In genomic region chr11:115100706-115101105, GRCh38 we compare ENCODE assay signal across 31 cellular contexts.
"Had no signal": no experiment of that assay in that cellular context is flagged by ENCODE, and none has a peak within 500 bp of the region (broad histone marks: within the 10 kb centered on the region; RNA-seq: fewer than 3 reads in every experiment).

No MANE protein-coding gene starts in this region.

- ATAC-seq: activated naive CD4-positive, alpha-beta T cell treated with anti-CD3 and anti-CD28 coated beads, Interleukin-2, amount 50 U/mL, for 72 hours; activated naive CD8-positive, alpha-beta T cell treated with anti-CD3 and anti-CD28 coated beads, Interleukin-2, amount 50 U/mL, for 24 hours; activated T-cell treated with anti-CD3 and anti-CD28 coated beads, Interleukin-2, amount 50 U/mL, for 4 hours; activated T-cell treated with anti-CD3 and anti-CD28 coated beads, Interleukin-2, amount 50 U/mL, for 72 hours; activated T-helper 17 cell treated with anti-CD3 and anti-CD28 coated beads, Interleukin-2, amount 50 U/mL, for 72 hours; body of pancreas had no signal

- H3K4me1 ChIP-seq: adrenal gland, ascending aorta, body of pancreas, breast epithelium had no signal

- H3K9me3 ChIP-seq: adrenal gland, ascending aorta, body of pancreas, breast epithelium had no signal

- H3K27ac ChIP-seq: adrenal gland, ascending aorta, body of pancreas, brain microvascular endothelial cell, breast epithelium, cardiac muscle cell had no signal

- H3K4me3 ChIP-seq: adrenal gland, ascending aorta, body of pancreas, breast epithelium, cardiac muscle cell had no signal

- H3K27me3 ChIP-seq: adrenal gland, ascending aorta, body of pancreas, brain microvascular endothelial cell, breast epithelium, cardiac muscle cell had no signal

- H3K36me3 ChIP-seq: adrenal gland, ascending aorta, brain microvascular endothelial cell, breast epithelium, cardiac muscle cell had no signal

- DNase-seq: activated effector memory CD4-positive, alpha-beta T cell treated with anti-CD3 and anti-CD28 coated beads, Interleukin-2, amount 50 U/mL, for 16 hours; activated effector memory CD4-positive, alpha-beta T cell treated with Interleukin-2 at 50 U/mL for 16 hours; activated gamma-delta T cell; activated gamma-delta T cell treated with Interleukin-2 at 50 U/mL for 16 hours; activated naive CD4-positive, alpha-beta T cell; activated naive CD4-positive, alpha-beta T cell treated with anti-CD3 and anti-CD28 coated beads for 36 hours; activated naive CD4-positive, alpha-beta T cell treated with anti-CD3 and anti-CD28 coated beads, Interleukin-2, amount 10 ng/mL, durations not matched to agents 7 days and 5 days; activated naive CD4-positive, alpha-beta T cell treated with anti-CD3 and anti-CD28 coated beads, Interleukin-2, amount 50 U/mL, for 16 hours; activated naive CD4-positive, alpha-beta T cell treated with Interleukin-2 at 50 U/mL for 16 hours; activated naive CD8-positive, alpha-beta T cell treated with anti-CD3 and anti-CD28 coated beads for 36 hours; activated naive CD8-positive, alpha-beta T cell treated with anti-CD3 and anti-CD28 coated beads, Interleukin-2, amount 10 ng/mL, durations not matched to agents 7 days and 5 days; activated naive CD8-positive, alpha-beta T cell treated with anti-CD3 and anti-CD28 coated beads, Interleukin-2, amount 50 U/mL, for 24 hours; activated T-cell treated with anti-CD3 and anti-CD28 coated beads, Interleukin-2, amount 50 U/mL, for 24 hours; activated T-cell treated with anti-CD3 and anti-CD28 coated beads, Interleukin-2, amount 50 U/mL, for 4 hours; activated T-cell treated with anti-CD3 and anti-CD28 coated beads, Interleukin-2, amount 50 U/mL, for 48 hours; activated T-cell treated with anti-CD3 and anti-CD28 coated beads, Interleukin-2, amount 50 U/mL, for 72 hours; adrenal gland; amniotic stem cell; amygdala; anterior cingulate cortex; aorta; body of pancreas; brain microvascular endothelial cell; caudate nucleus; central memory CD4-positive, alpha-beta T cell; cerebellar nuclear complex had no signal
